ENCODE assay signal across 9 cellular contexts in genomic region chr20:63854069-63854765, GRCh38. TPM values are rescaled to one million over a fixed set of nuclear protein-coding genes. Genes with fewer than 3 reads are reported as not detected.
DNase-seq lines count a peak whose midpoint lies in the region; ATAC-seq, FAIRE-seq and TF ChIP-seq lines count a peak whose summit lies in the region.
"Had no signal": no experiment of that assay in that cellular context is flagged by ENCODE, and none has a peak within 500 bp of the region (broad histone marks: within the 10 kb centered on the region; RNA-seq: fewer than 3 reads in every experiment).

No MANE protein-coding gene starts in this region.

- FAIRE-seq in frontal cortex (lab: Jason Lieb, UNC): no peak

- H3K27me3 ChIP-seq in endodermal cell (ENCODE audit: control insufficient read depth, insufficient read depth, low read length, poor library complexity, severe bottlenecking): no peaks in the 10 kb centered on the region

- no peaks in the 10 kb centered on the region for H3K9me3 ChIP-seq in endodermal cell (ENCODE audit: control insufficient read depth, low read length)

- H3K27ac ChIP-seq in endodermal cell (ENCODE audit: low read depth, low read length): no peak overlapping the region
- H3K27ac ChIP-seq: PC-9 had no signal

- no peaks in the 10 kb centered on the region for H3K36me3 ChIP-seq in endodermal cell (ENCODE audit: control insufficient read depth, insufficient read depth, low read length)

- intact Hi-C loops in Right ventricle myocardium inferior (cut with DNase I) (loop anchor here (10.0 kb wide), 1 partner anchor 201 kb away; no protein-coding TSS in a partner anchor), cardiac septum (cut with DNase I) (no loop called here), natural killer cell (cut with micrococcal nuclease) (no loop called here)
- intact Hi-C loops in activated T-helper 1 cell treated with anti-CD3 and anti-CD28 coated beads, Interleukin-12 subunit alpha, Interleukin-12 subunit beta, Interleukin-2, Interleukin-4 antibody, amounts not matched to agents 30 ng/mL and 10 ng/mL and 1 ng/mL, durations not matched to agents 14 hours and 24 hours and 36 hours (cut with micrococcal nuclease): no loop called here

- DNase-seq in Right ventricle myocardium inferior (ENCODE audit: missing footprints) (no peak), cardiac septum (ENCODE audit: low spot score) (no peak), endodermal cell (peak; percentile 70), natural killer cell (no peak), frontal cortex (ENCODE audit: low spot score in 2 of 2) (no peak), HuH-7 (ENCODE audit: low spot score) (no peak)
- DNase-seq in activated T-helper 1 cell treated with anti-CD3 and anti-CD28 coated beads, Interleukin-12 subunit alpha, Interleukin-12 subunit beta, Interleukin-2, Interleukin-4 antibody, amounts not matched to agents 30 ng/mL and 10 ng/mL and 1 ng/mL, durations not matched to agents 14 hours and 24 hours and 36 hours (ENCODE audit: low spot score): no peak
- DNase-seq: PC-9 had no signal

- 85 to 88% methylated on average over 8 to 17 of the region's 17 CpGs for WGBS in endodermal cell (ENCODE audit: insufficient coverage in 1 of 2, insufficient read length in 1 of 2), 2 experiments

- ATAC-seq in Right ventricle myocardium inferior (peak; percentile 23), natural killer cell (peak; percentile 33 to 46 (median 39)), HG02763 (IDR thresholded peaks at IDR 0.05; ENCODE audit: unreplicated experiment) (no peak)

- peaks cover 4% of the 10 kb centered on the region for H3K4me1 ChIP-seq in endodermal cell (ENCODE audit: control insufficient read depth, insufficient read depth, low read length)

- no peak overlapping the region for H3K4me3 ChIP-seq in endodermal cell (ENCODE audit: low read length)
- H3K4me3 ChIP-seq: PC-9 had no signal

- H3K27ac Mint-ChIP-seq in endodermal cell: no peak overlapping the region
- no peak overlapping the region for H3K27ac Mint-ChIP-seq in natural killer cell
- H3K27ac Mint-ChIP-seq in activated T-helper 1 cell treated with anti-CD3 and anti-CD28 coated beads, Interleukin-12 subunit alpha, Interleukin-12 subunit beta, Interleukin-2, Interleukin-4 antibody, amounts not matched to agents 30 ng/mL and 10 ng/mL and 1 ng/mL, durations not matched to agents 14 hours and 24 hours and 36 hours: no peak overlapping the region

- no peaks in the 10 kb centered on the region for H3K36me3 Mint-ChIP-seq in endodermal cell (ENCODE audit: low read depth)
- H3K36me3 Mint-ChIP-seq in natural killer cell: no peaks in the 10 kb centered on the region
- H3K36me3 Mint-ChIP-seq in activated T-helper 1 cell treated with anti-CD3 and anti-CD28 coated beads, Interleukin-12 subunit alpha, Interleukin-12 subunit beta, Interleukin-2, Interleukin-4 antibody, amounts not matched to agents 30 ng/mL and 10 ng/mL and 1 ng/mL, durations not matched to agents 14 hours and 24 hours and 36 hours (ENCODE audit: low read depth): no peaks in the 10 kb centered on the region

- H3K4me3 Mint-ChIP-seq in endodermal cell: no peak overlapping the region
- no peak overlapping the region for H3K4me3 Mint-ChIP-seq in natural killer cell
- H3K4me3 Mint-ChIP-seq in activated T-helper 1 cell treated with anti-CD3 and anti-CD28 coated beads, Interleukin-12 subunit alpha, Interleukin-12 subunit beta, Interleukin-2, Interleukin-4 antibody, amounts not matched to agents 30 ng/mL and 10 ng/mL and 1 ng/mL, durations not matched to agents 14 hours and 24 hours and 36 hours: no peak overlapping the region

- H3K4me1 Mint-ChIP-seq in endodermal cell (peaks cover 13% of the 10 kb centered on the region), natural killer cell (peaks cover 0 to 20% of the 10 kb centered on the region in 2 donors)
- peaks cover 10% of the 10 kb centered on the region for H3K4me1 Mint-ChIP-seq in activated T-helper 1 cell treated with anti-CD3 and anti-CD28 coated beads, Interleukin-12 subunit alpha, Interleukin-12 subunit beta, Interleukin-2, Interleukin-4 antibody, amounts not matched to agents 30 ng/mL and 10 ng/mL and 1 ng/mL, durations not matched to agents 14 hours and 24 hours and 36 hours (ENCODE audit: low read depth)

- peaks cover 8% of the 10 kb centered on the region for H3K27me3 Mint-ChIP-seq in endodermal cell (ENCODE audit: insufficient read depth)
- peaks cover 8 to 12% of the 10 kb centered on the region in 2 donors for H3K27me3 Mint-ChIP-seq in natural killer cell (ENCODE audit: low read depth in 2 of 2)
- peaks cover 12% of the 10 kb centered on the region for H3K27me3 Mint-ChIP-seq in activated T-helper 1 cell treated with anti-CD3 and anti-CD28 coated beads, Interleukin-12 subunit alpha, Interleukin-12 subunit beta, Interleukin-2, Interleukin-4 antibody, amounts not matched to agents 30 ng/mL and 10 ng/mL and 1 ng/mL, durations not matched to agents 14 hours and 24 hours and 36 hours (ENCODE audit: insufficient read depth)

- TF ChIP-seq CTCF in endodermal cell (conservative IDR thresholded peaks at IDR 0.05) (no peak), natural killer cell (IDR thresholded peaks at IDR 0.05) (no peak)

- no peak overlapping the region for H3K9ac ChIP-seq in endodermal cell (ENCODE audit: extremely low read depth, low read length, poor library complexity, severe bottlenecking)

- H3K9me3 Mint-ChIP-seq in endodermal cell: no peaks in the 10 kb centered on the region
- no peaks in the 10 kb centered on the region for H3K9me3 Mint-ChIP-seq in natural killer cell
- no peaks in the 10 kb centered on the region for H3K9me3 Mint-ChIP-seq in activated T-helper 1 cell treated with anti-CD3 and anti-CD28 coated beads, Interleukin-12 subunit alpha, Interleukin-12 subunit beta, Interleukin-2, Interleukin-4 antibody, amounts not matched to agents 30 ng/mL and 10 ng/mL and 1 ng/mL, durations not matched to agents 14 hours and 24 hours and 36 hours

RNA-seq across cellular contexts. Expression of gene ABHD16B, which starts 7.1 kb away (rescaled TPM):
- not detected for total RNA-seq in Right ventricle myocardium inferior
- total RNA-seq in cardiac septum: not detected
- total RNA-seq in endodermal cell: not detected
- not detected for polyA plus RNA-seq in endodermal cell (2013, experiment 1 of 2)
- not detected for polyA plus RNA-seq in endodermal cell (2013, experiment 2 of 2)
- not detected for total RNA-seq in natural killer cell
- total RNA-seq in activated T-helper 1 cell treated with anti-CD3 and anti-CD28 coated beads, Interleukin-12 subunit alpha, Interleukin-12 subunit beta, Interleukin-2, Interleukin-4 antibody, amounts not matched to agents 30 ng/mL and 10 ng/mL and 1 ng/mL, durations not matched to agents 14 hours and 24 hours and 36 hours: not detected in 2 replicates
- total RNA-seq in frontal cortex: not detected
- total RNA-seq: PC-9 had no signal

RNA-seq across cellular contexts. Expression of gene TPD52L2, which starts 10.9 kb away (rescaled TPM):
- total RNA-seq in Right ventricle myocardium inferior (78.0 TPM), cardiac septum (72.0 TPM), endodermal cell (10 to 100 TPM; 68.3 to 85.2 TPM), natural killer cell (10 to 100 TPM; 36.8 to 47.2 (median 45.1) TPM), frontal cortex (22.4 TPM)
- 68.0 TPM for polyA plus RNA-seq in endodermal cell (2013, experiment 1 of 2)
- polyA plus RNA-seq in endodermal cell (2013, experiment 2 of 2): 64.1 TPM
- total RNA-seq in activated T-helper 1 cell treated with anti-CD3 and anti-CD28 coated beads, Interleukin-12 subunit alpha, Interleukin-12 subunit beta, Interleukin-2, Interleukin-4 antibody, amounts not matched to agents 30 ng/mL and 10 ng/mL and 1 ng/mL, durations not matched to agents 14 hours and 24 hours and 36 hours: 65.9 and 73.2 TPM in 2 replicates

RNA-seq across cellular contexts. Expression of gene ZBTB46, which starts 23.2 kb away (rescaled TPM):
- total RNA-seq in Right ventricle myocardium inferior (13.8 TPM), cardiac septum (17.4 TPM), endodermal cell (10 to 100 TPM; 24.9 to 25.9 TPM), natural killer cell (1 to 10 TPM; 1.1 TPM), frontal cortex (22.4 TPM)
- 8.4 TPM for polyA plus RNA-seq in endodermal cell (2013, experiment 1 of 2)
- polyA plus RNA-seq in endodermal cell (2013, experiment 2 of 2): 7.5 TPM
- total RNA-seq in activated T-helper 1 cell treated with anti-CD3 and anti-CD28 coated beads, Interleukin-12 subunit alpha, Interleukin-12 subunit beta, Interleukin-2, Interleukin-4 antibody, amounts not matched to agents 30 ng/mL and 10 ng/mL and 1 ng/mL, durations not matched to agents 14 hours and 24 hours and 36 hours: 1.1 and 1.2 TPM in 2 replicates

RNA-seq across cellular contexts. Expression of gene DNAJC5, which starts 40.7 kb away (rescaled TPM):
- total RNA-seq in Right ventricle myocardium inferior (41.4 TPM), cardiac septum (36.1 TPM), endodermal cell (10 to 100 TPM; 25.8 to 26.8 TPM), natural killer cell (10 to 100 TPM; 27.5 to 45.1 (median 42.8) TPM), frontal cortex (102 TPM)
- polyA plus RNA-seq in endodermal cell (2013, experiment 1 of 2): 26.0 TPM
- polyA plus RNA-seq in endodermal cell (2013, experiment 2 of 2): 25.3 TPM
- 47.5 and 48.2 TPM in 2 replicates for total RNA-seq in activated T-helper 1 cell treated with anti-CD3 and anti-CD28 coated beads, Interleukin-12 subunit alpha, Interleukin-12 subunit beta, Interleukin-2, Interleukin-4 antibody, amounts not matched to agents 30 ng/mL and 10 ng/mL and 1 ng/mL, durations not matched to agents 14 hours and 24 hours and 36 hours
